In the genomic region with DNA sequence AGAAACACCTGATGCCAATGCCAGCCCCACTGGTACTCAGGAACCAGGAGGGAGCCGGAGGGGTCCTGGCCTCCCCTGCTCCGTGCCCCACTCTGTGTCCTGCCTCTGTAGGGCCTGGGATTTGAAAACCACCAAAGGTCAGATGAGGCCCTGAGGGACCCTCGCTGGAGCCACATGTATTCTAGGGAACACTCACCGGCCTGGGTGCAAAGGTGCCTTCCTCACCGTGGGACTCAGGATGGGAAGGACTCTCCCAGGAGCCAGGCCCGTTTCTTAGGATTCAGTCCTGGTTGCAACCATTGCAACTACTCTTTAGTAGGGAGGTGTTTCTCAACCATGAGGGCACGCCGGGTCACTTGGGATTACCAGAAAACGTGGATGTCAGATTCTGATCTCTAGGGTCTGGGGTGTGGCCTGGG, we compare ENCODE assay signal across 13 cellular contexts.
DNase-seq lines count a peak whose midpoint lies in the region; ATAC-seq lines count a peak whose summit lies in the region.
"Had no signal": no experiment of that assay in that cellular context is flagged by ENCODE, and none has a peak within 500 bp of the region (broad histone marks: within the 10 kb centered on the region; RNA-seq: fewer than 3 reads in every experiment).

No MANE protein-coding gene starts in this region.

- H3K27me3 Mint-ChIP-seq in T-helper 17 cell, result no peaks in the 10 kb centered on the region
- H3K27me3 Mint-ChIP-seq: central memory CD8-positive, alpha-beta T cell had no signal

- H3K27ac Mint-ChIP-seq in T-helper 17 cell, result peak overlapping the region; percentile 74

- H3K27me3 ChIP-seq in layer of hippocampus (ENCODE audit: control insufficient read depth, insufficient read depth, low read length), result no peaks in the 10 kb centered on the region

- ATAC-seq in T-helper 17 cell, result no peak
- no peak for ATAC-seq in HG02623 (IDR thresholded peaks at IDR 0.05; ENCODE audit: unreplicated experiment)

- H3K27ac ChIP-seq in layer of hippocampus (ENCODE audit: low read depth, low read length) (peak overlapping the region; percentile 86), skin epidermis (peak overlapping the region in 18 of 21 experiments; percentile 71 to 90 (median 84))

- no peak overlapping the region for H3K4me3 ChIP-seq in skin epidermis

- peak overlapping the region; percentile 33 for H3K4me3 Mint-ChIP-seq in T-helper 17 cell
- H3K4me3 Mint-ChIP-seq: activated naive CD4-positive, alpha-beta T cell treated with anti-CD3 and anti-CD28 coated beads for 36 hours; central memory CD8-positive, alpha-beta T cell had no signal

- H3K4me1 Mint-ChIP-seq in T-helper 17 cell, result peaks cover 19% of the 10 kb centered on the region

- DNase-seq in D341Med (ENCODE audit: low spot score), result peak; percentile 6
- no peak for DNase-seq in T-helper 17 cell
- DNase-seq in Kasumi-1 (lab: John Stamatoyannopoulos, UW), result no peak
- DNase-seq in effector CD8-positive, alpha-beta T cell (lab: John Stamatoyannopoulos, UW), result no peak
- DNase-seq in GF-D8 (lab: John Stamatoyannopoulos, UW), result no peak
- DNase-seq: NCI-H187; NCI-H524 treated with DMSO at 0.1 percent for 48 hours; stimulated activated CD4-positive, alpha-beta T cell treated with anti-CD3 and anti-CD28 coated beads, Interleukin-1b, Interleukin-23, amount 100 ng/mL, for 48 hours had no signal

- no peaks in the 10 kb centered on the region for H3K9me3 ChIP-seq in T-helper 17 cell (ENCODE audit: control insufficient read depth, low read length, poor library complexity, severe bottlenecking)

- H3K36me3 Mint-ChIP-seq in T-helper 17 cell (ENCODE audit: low read depth), result no peaks in the 10 kb centered on the region
